ENCODE assay signal across 8 cellular contexts in genomic region chr11:106021181-106021966, GRCh38. TPM values are rescaled to one million over a fixed set of nuclear protein-coding genes. Genes with fewer than 3 reads are reported as not detected.
DNase-seq lines count a peak whose midpoint lies in the region; ATAC-seq and TF ChIP-seq lines count a peak whose summit lies in the region.

No MANE protein-coding gene starts in this region.

- H3K4me1 ChIP-seq in adipocyte (ENCODE audit: control insufficient read depth, insufficient read depth, low read length) = peaks cover 18% of the 10 kb centered on the region

- TF ChIP-seq CTCF in GM10266 (IDR thresholded peaks at IDR 0.05; ENCODE audit: control insufficient read depth, insufficient read depth, low read depth, missing control alignments) = no peak

- no peaks in the 10 kb centered on the region for H3K36me3 ChIP-seq in adipocyte (ENCODE audit: control insufficient read depth, insufficient read depth, low read length, severe bottlenecking)

- no peaks in the 10 kb centered on the region for H3K27me3 ChIP-seq in adipocyte (replicated peaks; ENCODE audit: control insufficient read depth, insufficient read depth, low read length)

- peak; percentile 26 for DNase-seq in GM10266 (ENCODE audit: extremely low spot score)
- DNase-seq in Jurkat, Clone E6-1 (ENCODE audit: low read depth, low spot score) = no peak
- peak; percentile 91 for DNase-seq in adipocyte (ENCODE audit: low read depth)
- DNase-seq in iPS-NIHi7 (ENCODE audit: extremely low spot score) = peak; percentile 41
- DNase-seq in stimulated activated naive CD8-positive, alpha-beta T cell treated with anti-CD3 and anti-CD28 coated beads, Interleukin-15, Interleukin-2, amounts not matched to agents 100 U/mL and 50 U/mL, for 24 hours = no peak
- no peak for DNase-seq in NCI-H524 treated with DMSO at 0.1 percent for 48 hours (lab: John Stamatoyannopoulos, UW)
- DNase-seq in NCI-H2081 treated with DMSO at 0.1 percent for 48 hours (lab: John Stamatoyannopoulos, UW) = no peak

- peak overlapping the region; percentile 84 for H3K4me3 ChIP-seq in Jurkat, Clone E6-1 (ENCODE audit: low read length)
- peak overlapping the region; percentile 92 for H3K4me3 ChIP-seq in adipocyte (ENCODE audit: low read length)

- no peaks in the 10 kb centered on the region for H3K9me3 ChIP-seq in adipocyte (ENCODE audit: control insufficient read depth, low read length)

- ATAC-seq in GM21619 (IDR thresholded peaks at IDR 0.05; ENCODE audit: unreplicated experiment) = peak; percentile 11
- ATAC-seq in stimulated activated naive CD8-positive, alpha-beta T cell treated with anti-CD3 and anti-CD28 coated beads, Interleukin-15, Interleukin-2, amounts not matched to agents 100 U/mL and 50 U/mL, for 24 hours = peak; percentile 0

- H3K9ac ChIP-seq in adipocyte (ENCODE audit: low read length) = peak overlapping the region; percentile 89

RNA-seq across cellular contexts. Expression of gene MSANTD4, which starts 0.7 kb away (rescaled TPM):
- polyA plus RNA-seq in Jurkat, Clone E6-1 (2012; ENCODE audit: insufficient read depth, insufficient read length) = 23.6 TPM

RNA-seq across cellular contexts. Expression of gene KBTBD3, which starts 55.8 kb away (rescaled TPM):
- 12.9 TPM for polyA plus RNA-seq in Jurkat, Clone E6-1 (2012; ENCODE audit: insufficient read depth, insufficient read length)

RNA-seq across cellular contexts. Expression of gene AASDHPPT, which starts 56.1 kb away (rescaled TPM):
- 51.6 TPM for polyA plus RNA-seq in Jurkat, Clone E6-1 (2012; ENCODE audit: insufficient read depth, insufficient read length)

Comparison
In these comparisons a context has a peak if more than half of its experiments do, and no peak if none do; other contexts are left out.
1. DNase-seq: peak in GM10266 (single experiment), adipocyte (single experiment) and iPS-NIHi7 (single experiment); none in Jurkat, Clone E6-1 (single experiment), stimulated activated naive CD8-positive, alpha-beta T cell treated with anti-CD3 and anti-CD28 coated beads, Interleukin-15, Interleukin-2, amounts not matched to agents 100 U/mL and 50 U/mL, for 24 hours (single experiment), NCI-H524 treated with DMSO at 0.1 percent for 48 hours (single experiment) and NCI-H2081 treated with DMSO at 0.1 percent for 48 hours (single experiment).